ENCODE assay signal across 17 cellular contexts in the genomic region with DNA sequence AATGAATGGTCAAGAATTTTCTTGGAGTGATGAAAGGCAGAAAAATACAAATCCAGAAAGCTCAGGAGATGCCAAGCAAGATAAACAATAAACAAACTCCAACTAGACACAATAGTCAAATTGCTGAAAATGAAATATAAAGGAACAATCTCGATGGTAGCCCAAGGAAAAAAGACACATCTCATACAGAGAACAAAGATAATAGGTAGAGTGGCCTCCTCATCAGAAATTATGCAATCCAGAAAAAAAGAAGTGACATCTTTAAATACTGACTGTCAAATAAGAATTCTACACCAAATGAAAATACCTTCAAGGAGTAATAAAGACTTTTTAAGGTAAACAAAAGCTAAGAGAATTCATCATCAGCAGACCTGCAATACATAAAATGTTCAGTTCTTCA.
"Had no signal": no experiment of that assay in that cellular context is flagged by ENCODE, and none has a peak within 500 bp of the region (broad histone marks: within the 10 kb centered on the region; RNA-seq: fewer than 3 reads in every experiment).

No MANE protein-coding gene starts in this region.

- DNase-seq: activated CD8-positive, alpha-beta T cell treated with anti-CD3 and anti-CD28 coated beads for 36 hours; activated gamma-delta T cell; activated T-cell treated with anti-CD3 and anti-CD28 coated beads, Interleukin-2, amount 50 U/mL, for 72 hours; cerebellar nuclear complex; cortex of kidney; left lung; ovary; right lobe of liver; stimulated activated CD4-positive, alpha-beta T cell treated with anti-CD3 and anti-CD28 coated beads, Interleukin-4, amount 100 ng/mL, for 24 hours; stimulated activated naive CD4-positive, alpha-beta T cell had no signal

- FAIRE-seq: TTC549 had no signal

- H3K27ac ChIP-seq: ascending aorta, left lung, ovary, right lobe of liver, thyroid gland had no signal

- H3K4me3 ChIP-seq: ascending aorta, left lung, ovary, right lobe of liver, smooth muscle cell, thyroid gland had no signal

- H3K9me3 Mint-ChIP-seq: activated CD8-positive, alpha-beta T cell treated with anti-CD3 and anti-CD28 coated beads for 36 hours; activated naive CD4-positive, alpha-beta T cell treated with anti-CD3 and anti-CD28 coated beads, Interleukin-2, amount 50 U/mL, for 24 hours; activated T-cell treated with anti-CD3 and anti-CD28 coated beads, Interleukin-2, amount 50 U/mL, for 72 hours; T-helper 2 cell treated with Interferon-gamma antibody and Interleukin-4, amounts not matched to agents 5 μg/mL and 100 μg/mL, for 36 hours had no signal

- ATAC-seq: activated T-cell treated with anti-CD3 and anti-CD28 coated beads, Interleukin-2, amount 50 U/mL, for 72 hours had no signal

- H3K4me3 Mint-ChIP-seq: activated CD4-positive, alpha-beta T cell treated with anti-CD3 and anti-CD28 coated beads for 36 hours; activated CD8-positive, alpha-beta T cell treated with anti-CD3 and anti-CD28 coated beads for 36 hours; activated naive CD4-positive, alpha-beta T cell treated with anti-CD3 and anti-CD28 coated beads, Interleukin-2, amount 50 U/mL, for 24 hours had no signal

- H3K27me3 Mint-ChIP-seq: activated CD4-positive, alpha-beta T cell treated with anti-CD3 and anti-CD28 coated beads for 36 hours; activated CD8-positive, alpha-beta T cell treated with anti-CD3 and anti-CD28 coated beads for 36 hours; activated naive CD4-positive, alpha-beta T cell treated with anti-CD3 and anti-CD28 coated beads, Interleukin-2, amount 50 U/mL, for 24 hours had no signal

- H3K27ac Mint-ChIP-seq: activated CD4-positive, alpha-beta T cell treated with anti-CD3 and anti-CD28 coated beads for 36 hours; activated CD8-positive, alpha-beta T cell treated with anti-CD3 and anti-CD28 coated beads for 36 hours; activated naive CD4-positive, alpha-beta T cell treated with anti-CD3 and anti-CD28 coated beads, Interleukin-2, amount 50 U/mL, for 24 hours; activated T-cell treated with anti-CD3 and anti-CD28 coated beads, Interleukin-2, amount 50 U/mL, for 72 hours had no signal

- H3K9me3 ChIP-seq: ascending aorta, left lung, ovary, right lobe of liver, thyroid gland had no signal

- H3K36me3 ChIP-seq: ascending aorta, left lung, ovary, right lobe of liver, thyroid gland had no signal

- H3K4me1 ChIP-seq: right lobe of liver had no signal

- H3K27me3 ChIP-seq: ascending aorta, left lung, ovary, right lobe of liver, thyroid gland had no signal

- H3K4me2 ChIP-seq: smooth muscle cell had no signal
